In the genomic region with DNA sequence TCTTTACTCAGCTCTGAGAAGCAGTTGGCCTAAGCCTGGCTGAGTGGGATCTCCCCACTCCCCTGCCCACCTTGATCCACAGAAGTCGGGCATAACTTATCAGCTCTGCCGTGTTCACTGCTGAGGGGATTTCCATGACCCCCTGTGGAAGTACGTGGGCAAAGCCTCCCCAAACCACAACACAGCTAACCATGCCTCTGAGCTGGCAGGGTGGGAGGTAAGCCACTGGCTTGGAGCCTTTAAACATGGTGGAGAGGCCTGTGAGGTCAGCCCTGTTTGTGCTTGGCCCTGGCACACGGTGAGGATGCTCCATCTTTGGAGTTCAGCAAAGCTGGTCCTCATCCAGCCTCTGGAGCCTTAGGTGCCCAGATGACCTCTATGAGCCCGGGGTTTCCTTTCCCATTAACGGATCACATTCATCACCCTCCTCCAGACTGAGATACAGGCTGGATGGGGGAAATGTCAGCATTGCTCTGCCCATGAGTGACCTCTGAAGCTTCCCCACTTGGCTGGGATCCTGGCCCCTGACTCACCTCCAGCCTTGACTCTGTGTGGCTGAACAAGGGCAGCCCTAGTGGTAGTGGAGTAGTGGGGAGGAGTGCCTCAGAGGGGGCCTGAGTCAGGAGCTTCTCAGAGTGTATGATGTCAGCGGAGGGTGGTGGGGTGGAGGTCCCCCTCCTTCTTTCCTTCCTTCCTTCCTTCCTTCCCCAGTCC, we compare ENCODE assay signal across 10 cellular contexts. TPM values are rescaled to one million over a fixed set of nuclear protein-coding genes. Genes with fewer than 3 reads are reported as not detected.
A peak's percentile ranks its signal among the peaks of the same experiment; 100 is the strongest.
DNase-seq lines count a peak whose midpoint lies in the region; ATAC-seq and TF ChIP-seq lines count a peak whose summit lies in the region.
"Had no signal": no experiment of that assay in that cellular context is flagged by ENCODE, and none has a peak within 500 bp of the region (broad histone marks: within the 10 kb centered on the region; RNA-seq: fewer than 3 reads in every experiment).

No MANE protein-coding gene starts in this region.

- ATAC-seq in Right ventricle myocardium inferior (no peak), GM18498 (IDR thresholded peaks at IDR 0.05; ENCODE audit: unreplicated experiment) (no peak)
- no peak for ATAC-seq in effector memory CD8-positive, alpha-beta T cell (replicated peaks)

- no peaks in the 10 kb centered on the region for H3K27me3 ChIP-seq in left ventricle myocardium inferior (ENCODE audit: low read depth)

- H3K4me3 Mint-ChIP-seq in type B pancreatic cell = no peak overlapping the region
- no peak overlapping the region for H3K4me3 Mint-ChIP-seq in effector memory CD8-positive, alpha-beta T cell
- H3K4me3 Mint-ChIP-seq: T-helper 1 cell treated with Interleukin-12 subunit alpha and Interleukin-12 subunit beta and Interleukin-4 antibody, amounts not matched to agents 30 μg/mL and 1 μg/mL, for 36 hours had no signal

- peak overlapping the region; percentile 81 for H3K27ac ChIP-seq in left ventricle myocardium inferior (replicated peaks)

- H3K4me3 ChIP-seq in left ventricle myocardium inferior = no peak overlapping the region

- H3K27me3 Mint-ChIP-seq in type B pancreatic cell = no peaks in the 10 kb centered on the region
- H3K27me3 Mint-ChIP-seq in effector memory CD8-positive, alpha-beta T cell = peaks cover 0 to 2% of the 10 kb centered on the region in 2 donors

- DNase-seq in left ventricle myocardium inferior = no peak
- no peak for DNase-seq in Right ventricle myocardium inferior (ENCODE audit: missing footprints)
- DNase-seq in astrocyte of the hippocampus (ENCODE audit: low read depth, low spot score) = peak; percentile 91
- DNase-seq in lung microvascular endothelial cell (ENCODE audit: low read depth in 2 of 2) = peak; percentile 74 to 86
- peak; percentile 57 for DNase-seq in type B pancreatic cell (ENCODE audit: extremely low spot score, unreplicated experiment)
- DNase-seq in effector memory CD8-positive, alpha-beta T cell = no peak
- no peak for DNase-seq in SHP77 treated with DMSO at 0.1 percent for 48 hours (lab: John Stamatoyannopoulos, UW)
- DNase-seq: DND-41 had no signal

- no peak for TF ChIP-seq CTCF in left ventricle myocardium inferior (IDR thresholded peaks at IDR 0.05; ENCODE audit: borderline replicate concordance)
- no peak for TF ChIP-seq CTCF in type B pancreatic cell (conservative IDR thresholded peaks at IDR 0.05)

- peak overlapping the region; percentile 96 for H3K27ac Mint-ChIP-seq in type B pancreatic cell
- no peak overlapping the region for H3K27ac Mint-ChIP-seq in effector memory CD8-positive, alpha-beta T cell

- H3K36me3 ChIP-seq in left ventricle myocardium inferior = no peaks in the 10 kb centered on the region

- peaks cover 74% of the 10 kb centered on the region for H3K4me1 ChIP-seq in left ventricle myocardium inferior

- H3K9me3 Mint-ChIP-seq in type B pancreatic cell = no peaks in the 10 kb centered on the region
- no peaks in the 10 kb centered on the region for H3K9me3 Mint-ChIP-seq in effector memory CD8-positive, alpha-beta T cell
- H3K9me3 Mint-ChIP-seq: T-helper 1 cell treated with Interleukin-12 subunit alpha and Interleukin-12 subunit beta and Interleukin-4 antibody, amounts not matched to agents 30 μg/mL and 1 μg/mL, for 36 hours had no signal

- peaks cover 51% of the 10 kb centered on the region for H3K4me1 Mint-ChIP-seq in type B pancreatic cell (ENCODE audit: unreplicated experiment)
- peaks cover 0 to 2% of the 10 kb centered on the region in 2 donors for H3K4me1 Mint-ChIP-seq in effector memory CD8-positive, alpha-beta T cell (ENCODE audit: low read depth in 2 of 2)

- peaks cover 24% of the 10 kb centered on the region for H3K36me3 Mint-ChIP-seq in type B pancreatic cell
- no peaks in the 10 kb centered on the region for H3K36me3 Mint-ChIP-seq in effector memory CD8-positive, alpha-beta T cell (ENCODE audit: insufficient read depth)

- H3K9me3 ChIP-seq in left ventricle myocardium inferior (replicated peaks) = no peaks in the 10 kb centered on the region

- intact Hi-C loops in left ventricle myocardium inferior (cut with micrococcal nuclease) (no loop called here), Right ventricle myocardium inferior (cut with DNase I) (no loop called here)

RNA-seq across cellular contexts. Expression of a gene that starts 6.2 kb away (rescaled TPM):
- total RNA-seq in left ventricle myocardium inferior (4.8 TPM), Right ventricle myocardium inferior (5.4 TPM), lung microvascular endothelial cell (18.3 and 24.6 TPM in 2 replicates), type B pancreatic cell (ENCODE audit: low replicate concordance) (40.0 and 43.8 TPM in 2 replicates)

RNA-seq across cellular contexts. Expression of a gene that starts 30.5 kb away (rescaled TPM):
- total RNA-seq in left ventricle myocardium inferior (2.0 TPM), Right ventricle myocardium inferior (0.57 TPM), lung microvascular endothelial cell (2.4 and 4.4 TPM in 2 replicates), type B pancreatic cell (ENCODE audit: low replicate concordance) (1.3 and 2.0 TPM in 2 replicates)

RNA-seq across cellular contexts. Expression of a gene that starts 36.1 kb away (rescaled TPM):
- 80.5 TPM for total RNA-seq in left ventricle myocardium inferior
- 88.7 TPM for total RNA-seq in Right ventricle myocardium inferior
- total RNA-seq in lung microvascular endothelial cell = 35.1 and 36.8 TPM in 2 replicates
- 38.5 and 56.3 TPM in 2 replicates for total RNA-seq in type B pancreatic cell (ENCODE audit: low replicate concordance)

Comparison
In these comparisons a context has a peak if more than half of its experiments do, and no peak if none do; other contexts are left out.
1. DNase-seq: peak in astrocyte of the hippocampus (single experiment), lung microvascular endothelial cell (2 of 2) and type B pancreatic cell (single experiment); none in left ventricle myocardium inferior (single experiment), Right ventricle myocardium inferior (single experiment), effector memory CD8-positive, alpha-beta T cell (0 of 3) and SHP77 treated with DMSO at 0.1 percent for 48 hours (single experiment).